In genomic region chrX:16851827-16852226, GRCh38 we compare ENCODE assay signal across 21 cellular contexts. TPM values are rescaled to one million over a fixed set of nuclear protein-coding genes. Genes with fewer than 3 reads are reported as not detected.
A peak's percentile ranks its signal among the peaks of the same experiment; 100 is the strongest.
DNase-seq lines count a peak whose midpoint lies in the region; ATAC-seq and TF ChIP-seq lines count a peak whose summit lies in the region.
"Had no signal": no experiment of that assay in that cellular context is flagged by ENCODE, and none has a peak within 500 bp of the region (broad histone marks: within the 10 kb centered on the region; RNA-seq: fewer than 3 reads in every experiment).

No MANE protein-coding gene starts in this region.

- POLR2A ChIA-PET in activated CD4-positive, alpha-beta T cell treated with anti-CD3 and anti-CD28 coated beads for 36 hours (lab: Charles Lee), result no interaction called here

- peak overlapping the region in 4 of 5 donors; percentile 5 to 42 (median 27) for H3K27ac ChIP-seq in adrenal gland
- H3K27ac ChIP-seq: 22Rv1; BLaER1 treated with 17β-estradiol and CSF1 and Interleukin-3, amounts not matched to agents 10 nM and 100 nM had no signal

- 76 to 87% (median 80%) methylated on average over 3 of the region's 3 CpGs for WGBS in adrenal gland, 4 donors

- CTCF ChIA-PET in activated CD4-positive, alpha-beta T cell treated with anti-CD3 and anti-CD28 coated beads for 36 hours (lab: Charles Lee), result interaction anchor here (1.1 kb wide), 1 partner anchor 30 kb away, joined by 6 read pairs; no protein-coding TSS in a partner anchor

- peaks cover 50% of the 10 kb centered on the region for H3K36me3 Mint-ChIP-seq in activated CD4-positive, alpha-beta T cell treated with anti-CD3 and anti-CD28 coated beads for 36 hours (ENCODE audit: low read depth)
- peaks cover 14% of the 10 kb centered on the region for H3K36me3 Mint-ChIP-seq in activated naive CD4-positive, alpha-beta T cell treated with anti-CD3 and anti-CD28 coated beads, Interleukin-2, amount 50 U/mL, for 24 hours
- H3K36me3 Mint-ChIP-seq in nephron progenitor cell (ENCODE audit: low read depth), result peaks cover 91% of the 10 kb centered on the region

- H3K4me3 ChIP-seq in adrenal gland, result no peak overlapping the region
- H3K4me3 ChIP-seq: BLaER1 treated with 17β-estradiol and CSF1 and Interleukin-3, amounts not matched to agents 10 nM and 100 nM had no signal

- peaks cover 51% of the 10 kb centered on the region for H3K4me1 Mint-ChIP-seq in activated CD4-positive, alpha-beta T cell treated with anti-CD3 and anti-CD28 coated beads for 36 hours
- peaks cover 16% of the 10 kb centered on the region for H3K4me1 Mint-ChIP-seq in activated naive CD4-positive, alpha-beta T cell treated with anti-CD3 and anti-CD28 coated beads, Interleukin-2, amount 50 U/mL, for 24 hours
- H3K4me1 Mint-ChIP-seq in nephron progenitor cell, result no peaks in the 10 kb centered on the region

- no peak for TF ChIP-seq POLR2A in adrenal gland (IDR thresholded peaks at IDR 0.05)

- intact Hi-C loops in activated CD4-positive, alpha-beta T cell treated with anti-CD3 and anti-CD28 coated beads for 36 hours (cut with DNase I, micrococcal nuclease), result loop anchor here in 1 of 2 experiments (2.0 kb wide), 1 partner anchor 17 kb away; no protein-coding TSS in a partner anchor
- intact Hi-C loops in adrenal gland (cut with DNase I), result no loop called here

- ATAC-seq in activated CD4-positive, alpha-beta T cell treated with anti-CD3 and anti-CD28 coated beads for 36 hours, result no peak
- no peak for ATAC-seq in GM19328 (IDR thresholded peaks at IDR 0.05; ENCODE audit: unreplicated experiment)
- ATAC-seq in HG03378 (IDR thresholded peaks at IDR 0.05; ENCODE audit: unreplicated experiment), result no peak

- TF ChIP-seq CTCF in adrenal gland (IDR thresholded peaks at IDR 0.05), result no peak
- TF ChIP-seq CTCF in nephron progenitor cell (IDR thresholded peaks at IDR 0.05), result no peak

- H3K4me3 Mint-ChIP-seq in activated CD4-positive, alpha-beta T cell treated with anti-CD3 and anti-CD28 coated beads for 36 hours, result no peak overlapping the region
- H3K4me3 Mint-ChIP-seq in activated naive CD4-positive, alpha-beta T cell treated with anti-CD3 and anti-CD28 coated beads, Interleukin-2, amount 50 U/mL, for 24 hours, result no peak overlapping the region
- H3K4me3 Mint-ChIP-seq in nephron progenitor cell, result no peak overlapping the region
- H3K4me3 Mint-ChIP-seq: CD4-positive, alpha-beta memory T cell had no signal

- peak overlapping the region; percentile 65 for H3K27ac Mint-ChIP-seq in activated CD4-positive, alpha-beta T cell treated with anti-CD3 and anti-CD28 coated beads for 36 hours
- peak overlapping the region; percentile 51 for H3K27ac Mint-ChIP-seq in activated naive CD4-positive, alpha-beta T cell treated with anti-CD3 and anti-CD28 coated beads, Interleukin-2, amount 50 U/mL, for 24 hours
- H3K27ac Mint-ChIP-seq in nephron progenitor cell, result peak overlapping the region; percentile 64

- no peaks in the 10 kb centered on the region for H3K9me3 Mint-ChIP-seq in activated CD4-positive, alpha-beta T cell treated with anti-CD3 and anti-CD28 coated beads for 36 hours (ENCODE audit: low read depth)
- no peaks in the 10 kb centered on the region for H3K9me3 Mint-ChIP-seq in activated naive CD4-positive, alpha-beta T cell treated with anti-CD3 and anti-CD28 coated beads, Interleukin-2, amount 50 U/mL, for 24 hours
- peaks cover 9% of the 10 kb centered on the region for H3K9me3 Mint-ChIP-seq in nephron progenitor cell
- H3K9me3 Mint-ChIP-seq: CD4-positive, alpha-beta memory T cell had no signal

- DNase-seq in activated CD4-positive, alpha-beta T cell treated with anti-CD3 and anti-CD28 coated beads for 36 hours, result no peak
- DNase-seq in activated CD4-positive, alpha-beta T cell treated with anti-CD3 and anti-CD28 coated beads for 1 hour, result no peak
- no peak for DNase-seq in activated naive CD4-positive, alpha-beta T cell (lab: John Stamatoyannopoulos, UW)
- no peak for DNase-seq in adrenal gland
- DNase-seq in nephron progenitor cell, result no peak
- DNase-seq: CD4-positive, alpha-beta memory T cell; DND-41; H7; Karpas-422; MV-4-11; NCI-H1417; NCI-H187; NCI-H2107; NCI-H446 treated with DMSO at 0.1 percent for 48 hours; NCI-H526 treated with DMSO at 0.1 percent for 48 hours; OCI-M1 had no signal

- H3K4me1 ChIP-seq in adrenal gland (replicated peaks in 1 of 2), result peaks cover 11 to 12% of the 10 kb centered on the region in 2 donors

- H3K27me3 Mint-ChIP-seq in activated CD4-positive, alpha-beta T cell treated with anti-CD3 and anti-CD28 coated beads for 36 hours, result no peaks in the 10 kb centered on the region
- no peaks in the 10 kb centered on the region for H3K27me3 Mint-ChIP-seq in activated naive CD4-positive, alpha-beta T cell treated with anti-CD3 and anti-CD28 coated beads, Interleukin-2, amount 50 U/mL, for 24 hours
- no peaks in the 10 kb centered on the region for H3K27me3 Mint-ChIP-seq in nephron progenitor cell (ENCODE audit: low read depth, poor library complexity)
- H3K27me3 Mint-ChIP-seq: CD4-positive, alpha-beta memory T cell had no signal

- H3K9me3 ChIP-seq in adrenal gland (replicated peaks in 1 of 3), result no peaks in the 10 kb centered on the region

- no peaks in the 10 kb centered on the region for H3K27me3 ChIP-seq in adrenal gland

- peaks cover 0 to 34% of the 10 kb centered on the region in 2 donors for H3K36me3 ChIP-seq in adrenal gland (replicated peaks in 1 of 2)

RNA-seq across cellular contexts. Expression of gene RBBP7, which starts 18.3 kb away (rescaled TPM):
- total RNA-seq in activated CD4-positive, alpha-beta T cell treated with anti-CD3 and anti-CD28 coated beads for 36 hours, result 100 to 1,000 TPM; 198 to 238 TPM
- 1,000 to 10,000 TPM in 1 of 8 donors, 100 to 1,000 TPM in 7; 175 to 1,133 (median 276) TPM for total RNA-seq in adrenal gland
- polyA plus RNA-seq in adrenal gland, result 1,000 to 10,000 TPM in 1 of 3 donors, 100 to 1,000 TPM in 2; 249 to 1,639 (median 532) TPM
